In genomic region chr1:228515200-228515834, GRCh38 we compare ENCODE assay signal across 9 cellular contexts. TPM values are rescaled to one million over a fixed set of nuclear protein-coding genes. Genes with fewer than 3 reads are reported as not detected.
A peak's percentile ranks its signal among the peaks of the same experiment; 100 is the strongest.
DNase-seq lines count a peak whose midpoint lies in the region; FAIRE-seq and TF ChIP-seq lines count a peak whose summit lies in the region.
"Had no signal": no experiment of that assay in that cellular context is flagged by ENCODE, and none has a peak within 500 bp of the region (broad histone marks: within the 10 kb centered on the region; RNA-seq: fewer than 3 reads in every experiment).

No MANE protein-coding gene starts in this region.

- no peak for TF ChIP-seq POLR2A in esophagus squamous epithelium (IDR thresholded peaks at IDR 0.05)

- intact Hi-C loops in esophagus squamous epithelium (cut with DNase I): no loop called here

- peaks cover 0 to 34% (median 0%) of the 10 kb centered on the region in 4 donors for H3K27me3 ChIP-seq in esophagus squamous epithelium

- H3K9me3 ChIP-seq in esophagus squamous epithelium: no peaks in the 10 kb centered on the region

- H3K27ac ChIP-seq in esophagus squamous epithelium: no peak overlapping the region

- peaks cover 0 to 10% (median 0%) of the 10 kb centered on the region in 3 donors for H3K4me1 ChIP-seq in esophagus squamous epithelium

- 30 to 36% methylated on average over 2 of the region's 2 CpGs for WGBS in esophagus squamous epithelium, 2 donors

- H3K4me3 ChIP-seq in esophagus squamous epithelium: no peak overlapping the region

- peak; percentile 21 to 52 for DNase-seq in NCI-H446 (lab: John Stamatoyannopoulos, UW)
- no peak for DNase-seq in NCI-H446 treated with DMSO at 0.1 percent for 48 hours (lab: John Stamatoyannopoulos, UW)
- peak; percentile 71 for DNase-seq in KBM-7
- DNase-seq in esophagus squamous epithelium (lab: John Stamatoyannopoulos, UW): no peak
- DNase-seq in non-pigmented ciliary epithelial cell (ENCODE audit: low read depth): peak; percentile 17
- DNase-seq in SHP77 (lab: John Stamatoyannopoulos, UW): no peak
- DNase-seq in NCI-H345 treated with DMSO at 0.1 percent for 48 hours (lab: John Stamatoyannopoulos, UW; ENCODE audit: unreplicated experiment): no peak

- in situ Hi-C loops in KBM-7 (cut with MboI; ENCODE audit: low pct_unique_long_range_greater_than_20kb, low sequenced_read_pairs): no loop called here

- peak; percentile 97 for FAIRE-seq in TTC549 (lab: Jason Lieb, UNC)
- FAIRE-seq: colon had no signal

- H3K36me3 ChIP-seq in esophagus squamous epithelium: no peaks in the 10 kb centered on the region

- TF ChIP-seq CTCF in esophagus squamous epithelium (IDR thresholded peaks at IDR 0.05): peak; percentile 45 to 67 (median 62)

RNA-seq across cellular contexts. Expression of gene RNF187, which starts 28.1 kb away (rescaled TPM):
- 10 to 100 TPM; 33.4 to 74.7 (median 60.0) TPM for total RNA-seq in esophagus squamous epithelium

Comparison
In these comparisons a context has a peak if more than half of its experiments do, and no peak if none do; other contexts are left out.
1. DNase-seq: peak in NCI-H446 (2 of 2), KBM-7 (single experiment) and non-pigmented ciliary epithelial cell (single experiment); none in NCI-H446 treated with DMSO at 0.1 percent for 48 hours (single experiment), esophagus squamous epithelium (single experiment), SHP77 (0 of 2) and NCI-H345 treated with DMSO at 0.1 percent for 48 hours (single experiment).